In genomic region chr15:96345560-96346389, GRCh38 we compare ENCODE assay signal across 1 cellular context.
TF ChIP-seq lines count a peak whose summit lies in the region.

No MANE protein-coding gene starts in this region.

TF ChIP-seq in HepG2, 621 proteins besides CTCF, POLR2A, EP300 and RAD21 (continued from another document and continues in another):
- TF ChIP-seq, protein P1, sequence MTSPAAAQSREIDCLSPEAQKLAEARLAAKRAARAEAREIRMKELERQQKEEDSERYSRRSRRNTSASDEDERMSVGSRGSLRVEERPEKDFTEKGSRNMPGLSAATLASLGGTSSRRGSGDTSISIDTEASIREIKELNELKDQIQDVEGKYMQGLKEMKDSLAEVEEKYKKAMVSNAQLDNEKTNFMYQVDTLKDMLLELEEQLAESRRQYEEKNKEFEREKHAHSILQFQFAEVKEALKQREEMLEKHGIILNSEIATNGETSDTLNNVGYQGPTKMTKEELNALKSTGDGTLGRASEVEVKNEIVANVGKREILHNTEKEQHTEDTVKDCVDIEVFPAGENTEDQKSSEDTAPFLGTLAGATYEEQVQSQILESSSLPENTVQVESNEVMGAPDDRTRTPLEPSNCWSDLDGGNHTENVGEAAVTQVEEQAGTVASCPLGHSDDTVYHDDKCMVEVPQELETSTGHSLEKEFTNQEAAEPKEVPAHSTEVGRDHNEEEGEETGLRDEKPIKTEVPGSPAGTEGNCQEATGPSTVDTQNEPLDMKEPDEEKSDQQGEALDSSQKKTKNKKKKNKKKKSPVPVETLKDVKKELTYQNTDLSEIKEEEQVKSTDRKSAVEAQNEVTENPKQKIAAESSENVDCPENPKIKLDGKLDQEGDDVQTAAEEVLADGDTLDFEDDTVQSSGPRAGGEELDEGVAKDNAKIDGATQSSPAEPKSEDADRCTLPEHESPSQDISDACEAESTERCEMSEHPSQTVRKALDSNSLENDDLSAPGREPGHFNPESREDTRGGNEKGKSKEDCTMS (CRISPR knock-in tag; conservative IDR thresholded peaks at IDR 0.05), result no peak
- TF ChIP-seq ZNF564 (CRISPR knock-in tag; IDR thresholded peaks at IDR 0.05) (no peak), ZNF230 (CRISPR knock-in tag; IDR thresholded peaks at IDR 0.05) (no peak), SMC3 (IDR thresholded peaks at IDR 0.05; ENCODE audit: low read length) (peak; percentile 65), MXD4 (CRISPR knock-in tag; IDR thresholded peaks at IDR 0.05) (no peak), RERE (CRISPR knock-in tag; IDR thresholded peaks at IDR 0.05; ENCODE audit: low read depth) (no peak), HNRNPLL (IDR thresholded peaks at IDR 0.05; ENCODE audit: low read depth, low read length, poor library complexity, severe bottlenecking) (no peak), ZNF142 (CRISPR knock-in tag; IDR thresholded peaks at IDR 0.05) (no peak), TEAD2 (CRISPR knock-in tag; IDR thresholded peaks at IDR 0.05) (no peak), ELF3 (CRISPR knock-in tag; IDR thresholded peaks at IDR 0.05) (no peak), E2F2 (CRISPR knock-in tag; IDR thresholded peaks at IDR 0.05; ENCODE audit: borderline replicate concordance) (no peak), MTERF4 (CRISPR knock-in tag; IDR thresholded peaks at IDR 0.05) (no peak), SP5 (CRISPR knock-in tag; IDR thresholded peaks at IDR 0.05; ENCODE audit: borderline replicate concordance, low read depth) (no peak), NFE2 (CRISPR knock-in tag; IDR thresholded peaks at IDR 0.05) (no peak), ASH2L (IDR thresholded peaks at IDR 0.05; ENCODE audit: insufficient read length, low read depth, low read length) (no peak), ARID2 (CRISPR knock-in tag; IDR thresholded peaks at IDR 0.05; ENCODE audit: borderline replicate concordance) (no peak), ZNF136 (CRISPR knock-in tag; IDR thresholded peaks at IDR 0.05; ENCODE audit: low read depth) (no peak), ZNF687 (CRISPR knock-in tag; IDR thresholded peaks at IDR 0.05) (peak; percentile 5; the same call in 1 of the 2 replicates), MBD4 (IDR thresholded peaks at IDR 0.05; ENCODE audit: borderline replicate concordance, low read length) (no peak), MLX (CRISPR knock-in tag; IDR thresholded peaks at IDR 0.05) (no peak), MAFK (conservative IDR thresholded peaks at IDR 0.05 in 1 of 2, IDR thresholded peaks at IDR 0.05 in 1 of 2; ENCODE audit: low read length in 2 of 2) (no peak), MTA3 (CRISPR knock-in tag; IDR thresholded peaks at IDR 0.05) (no peak)
- TF ChIP-seq, protein P2, sequence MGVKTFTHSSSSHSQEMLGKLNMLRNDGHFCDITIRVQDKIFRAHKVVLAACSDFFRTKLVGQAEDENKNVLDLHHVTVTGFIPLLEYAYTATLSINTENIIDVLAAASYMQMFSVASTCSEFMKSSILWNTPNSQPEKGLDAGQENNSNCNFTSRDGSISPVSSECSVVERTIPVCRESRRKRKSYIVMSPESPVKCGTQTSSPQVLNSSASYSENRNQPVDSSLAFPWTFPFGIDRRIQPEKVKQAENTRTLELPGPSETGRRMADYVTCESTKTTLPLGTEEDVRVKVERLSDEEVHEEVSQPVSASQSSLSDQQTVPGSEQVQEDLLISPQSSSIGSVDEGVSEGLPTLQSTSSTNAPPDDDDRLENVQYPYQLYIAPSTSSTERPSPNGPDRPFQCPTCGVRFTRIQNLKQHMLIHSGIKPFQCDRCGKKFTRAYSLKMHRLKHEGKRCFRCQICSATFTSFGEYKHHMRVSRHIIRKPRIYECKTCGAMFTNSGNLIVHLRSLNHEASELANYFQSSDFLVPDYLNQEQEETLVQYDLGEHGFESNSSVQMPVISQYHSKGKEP (CRISPR knock-in tag; IDR thresholded peaks at IDR 0.05), result no peak
- TF ChIP-seq, protein P3, sequence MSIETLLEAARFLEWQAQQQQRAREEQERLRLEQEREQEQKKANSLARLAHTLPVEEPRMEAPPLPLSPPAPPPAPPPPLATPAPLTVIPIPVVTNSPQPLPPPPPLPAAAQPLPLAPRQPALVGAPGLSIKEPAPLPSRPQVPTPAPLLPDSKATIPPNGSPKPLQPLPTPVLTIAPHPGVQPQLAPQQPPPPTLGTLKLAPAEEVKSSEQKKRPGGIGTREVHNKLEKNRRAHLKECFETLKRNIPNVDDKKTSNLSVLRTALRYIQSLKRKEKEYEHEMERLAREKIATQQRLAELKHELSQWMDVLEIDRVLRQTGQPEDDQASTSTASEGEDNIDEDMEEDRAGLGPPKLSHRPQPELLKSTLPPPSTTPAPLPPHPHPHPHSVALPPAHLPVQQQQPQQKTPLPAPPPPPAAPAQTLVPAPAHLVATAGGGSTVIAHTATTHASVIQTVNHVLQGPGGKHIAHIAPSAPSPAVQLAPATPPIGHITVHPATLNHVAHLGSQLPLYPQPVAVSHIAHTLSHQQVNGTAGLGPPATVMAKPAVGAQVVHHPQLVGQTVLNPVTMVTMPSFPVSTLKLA (IDR thresholded peaks at IDR 0.05), result no peak
- TF ChIP-seq, protein P4, sequence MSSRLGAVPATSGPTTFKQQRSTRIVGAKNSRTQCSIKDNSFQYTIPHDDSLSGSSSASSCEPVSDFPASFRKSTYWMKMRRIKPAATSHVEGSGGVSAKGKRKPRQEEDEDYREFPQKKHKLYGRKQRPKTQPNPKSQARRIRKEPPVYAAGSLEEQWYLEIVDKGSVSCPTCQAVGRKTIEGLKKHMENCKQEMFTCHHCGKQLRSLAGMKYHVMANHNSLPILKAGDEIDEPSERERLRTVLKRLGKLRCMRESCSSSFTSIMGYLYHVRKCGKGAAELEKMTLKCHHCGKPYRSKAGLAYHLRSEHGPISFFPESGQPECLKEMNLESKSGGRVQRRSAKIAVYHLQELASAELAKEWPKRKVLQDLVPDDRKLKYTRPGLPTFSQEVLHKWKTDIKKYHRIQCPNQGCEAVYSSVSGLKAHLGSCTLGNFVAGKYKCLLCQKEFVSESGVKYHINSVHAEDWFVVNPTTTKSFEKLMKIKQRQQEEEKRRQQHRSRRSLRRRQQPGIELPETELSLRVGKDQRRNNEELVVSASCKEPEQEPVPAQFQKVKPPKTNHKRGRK (CRISPR knock-in tag; IDR thresholded peaks at IDR 0.05), result no peak
